Comparison of ENCODE assay signal across 32 cellular contexts in the genomic region with DNA sequence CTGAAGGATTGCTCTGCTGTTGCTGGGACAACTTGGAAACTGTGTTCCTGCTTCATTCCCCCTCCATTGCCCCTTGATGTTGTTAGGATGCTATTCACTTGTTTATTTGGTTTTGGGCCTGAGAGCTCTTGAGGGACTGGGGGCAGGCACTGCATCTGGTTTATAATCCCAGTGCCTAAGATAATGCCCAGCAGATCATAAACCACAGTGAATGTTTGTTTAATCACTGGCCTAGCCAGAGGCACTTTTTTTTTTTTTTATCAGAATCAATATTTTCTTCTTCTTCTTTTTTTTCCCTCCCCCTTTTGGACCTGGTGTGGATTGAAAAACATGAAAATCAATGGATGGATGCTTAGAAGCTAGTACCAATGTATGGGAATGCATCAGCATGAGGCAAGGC. TPM values are rescaled to one million over a fixed set of nuclear protein-coding genes. Genes with fewer than 3 reads are reported as not detected.
"Had no signal": no experiment of that assay in that cellular context is flagged by ENCODE, and none has a peak within 500 bp of the region (broad histone marks: within the 10 kb centered on the region; RNA-seq: fewer than 3 reads in every experiment).

No MANE protein-coding gene starts in this region.

- H3K4me1 ChIP-seq: prostate gland, uterus had no signal

- ATAC-seq: body of pancreas; sciatic nerve; stimulated activated naive CD8-positive, alpha-beta T cell treated with anti-CD3 and anti-CD28 coated beads, Interleukin-15, amount 100 ng/mL, for 72 hours had no signal

- H3K9me3 Mint-ChIP-seq: activated CD4-positive, alpha-beta memory T cell treated with anti-CD3 and anti-CD28 coated beads, Interleukin-2, amount 10 ng/mL, durations not matched to agents 7 days and 5 days; activated CD4-positive, alpha-beta T cell treated with anti-CD3 and anti-CD28 coated beads, Interleukin-2, amount 10 ng/mL, durations not matched to agents 7 days and 5 days; naive B cell; stimulated activated memory B cell treated with anti-CD40 and anti-IgM and Interleukin-4, amounts not matched to agents 10 μg/mL and 1 μg/mL and 100 μg/mL, for 72 hours; stimulated activated naive CD8-positive, alpha-beta T cell treated with anti-CD3 and anti-CD28 coated beads, Interleukin-15, amount 100 ng/mL, for 72 hours; T-helper 1 cell treated with Interleukin-12 subunit alpha and Interleukin-12 subunit beta and Interleukin-4 antibody, amounts not matched to agents 30 μg/mL and 1 μg/mL, for 36 hours; type B pancreatic cell; WTC11 had no signal

- H3K27me3 ChIP-seq: body of pancreas, esophagus squamous epithelium, gastrocnemius medialis, ovary, uterus had no signal

- H3K9me3 ChIP-seq: body of pancreas, esophagus squamous epithelium, gastrocnemius medialis, ovary, prostate gland, uterus had no signal

- H3K27me3 Mint-ChIP-seq: activated CD4-positive, alpha-beta memory T cell treated with anti-CD3 and anti-CD28 coated beads, Interleukin-2, amount 10 ng/mL, durations not matched to agents 7 days and 5 days; activated CD4-positive, alpha-beta T cell treated with anti-CD3 and anti-CD28 coated beads, Interleukin-2, amount 10 ng/mL, durations not matched to agents 7 days and 5 days had no signal

- DNase-seq: activated CD4-positive, alpha-beta memory T cell treated with anti-CD3 and anti-CD28 coated beads, Interleukin-2, amount 10 ng/mL, durations not matched to agents 7 days and 5 days; activated CD4-positive, alpha-beta T cell treated with anti-CD3 and anti-CD28 coated beads for 1 hour; activated CD4-positive, alpha-beta T cell treated with anti-CD3 and anti-CD28 coated beads, Interleukin-2, amount 10 ng/mL, durations not matched to agents 7 days and 5 days; activated effector memory CD4-positive, alpha-beta T cell treated with Interleukin-2 at 50 U/mL for 16 hours; activated naive CD4-positive, alpha-beta T cell treated with Interleukin-2 at 50 U/mL for 16 hours; activated T-cell treated with anti-CD3 and anti-CD28 coated beads, Interleukin-2, amount 50 U/mL, for 48 hours; aorta; body of pancreas; dermis blood vessel endothelial cell; effector CD4-positive, alpha-beta T cell; esophagus squamous epithelium; gastrocnemius medialis; glutamatergic neuron; islet precursor cell; mammary epithelial cell; naive B cell; ovary; retina; stimulated activated CD4-positive, alpha-beta T cell treated with anti-CD3 and anti-CD28 coated beads, Interleukin-4, amount 100 ng/mL, for 24 hours; stimulated activated naive CD8-positive, alpha-beta T cell treated with anti-CD3 and anti-CD28 coated beads, Interleukin-15, amount 100 ng/mL, for 72 hours; substantia nigra; T1000; uterus had no signal

- H3K4me3 ChIP-seq: body of pancreas, esophagus squamous epithelium, gastrocnemius medialis, ovary, prostate gland, skin epidermis, uterus had no signal

- H3K4me1 Mint-ChIP-seq: activated CD4-positive, alpha-beta memory T cell treated with anti-CD3 and anti-CD28 coated beads, Interleukin-2, amount 10 ng/mL, durations not matched to agents 7 days and 5 days; activated CD4-positive, alpha-beta T cell treated with anti-CD3 and anti-CD28 coated beads, Interleukin-2, amount 10 ng/mL, durations not matched to agents 7 days and 5 days; stimulated activated naive CD8-positive, alpha-beta T cell treated with anti-CD3 and anti-CD28 coated beads, Interleukin-15, amount 100 ng/mL, for 72 hours had no signal

- H3K36me3 ChIP-seq: gastrocnemius medialis, ovary, prostate gland, uterus had no signal

- H3K36me3 Mint-ChIP-seq: activated naive CD8-positive, alpha-beta T cell; naive B cell; stimulated activated memory B cell treated with anti-CD40 and anti-IgM and Interleukin-4, amounts not matched to agents 10 μg/mL and 1 μg/mL and 100 μg/mL, for 72 hours; type B pancreatic cell had no signal

- H3K27ac Mint-ChIP-seq: activated CD4-positive, alpha-beta memory T cell treated with anti-CD3 and anti-CD28 coated beads, Interleukin-2, amount 10 ng/mL, durations not matched to agents 7 days and 5 days; activated CD4-positive, alpha-beta T cell treated with anti-CD3 and anti-CD28 coated beads, Interleukin-2, amount 10 ng/mL, durations not matched to agents 7 days and 5 days; activated naive CD8-positive, alpha-beta T cell; naive B cell; stimulated activated memory B cell treated with anti-CD40 and anti-IgM and Interleukin-4, amounts not matched to agents 10 μg/mL and 1 μg/mL and 100 μg/mL, for 72 hours; stimulated activated naive CD8-positive, alpha-beta T cell treated with anti-CD3 and anti-CD28 coated beads, Interleukin-15, amount 100 ng/mL, for 72 hours; T-helper 1 cell treated with Interleukin-12 subunit alpha and Interleukin-12 subunit beta and Interleukin-4 antibody, amounts not matched to agents 30 μg/mL and 1 μg/mL, for 36 hours; type B pancreatic cell; WTC11 had no signal

- H3K4me3 Mint-ChIP-seq: activated CD4-positive, alpha-beta memory T cell treated with anti-CD3 and anti-CD28 coated beads, Interleukin-2, amount 10 ng/mL, durations not matched to agents 7 days and 5 days; activated CD4-positive, alpha-beta T cell treated with anti-CD3 and anti-CD28 coated beads, Interleukin-2, amount 10 ng/mL, durations not matched to agents 7 days and 5 days; activated naive CD8-positive, alpha-beta T cell; naive B cell; stimulated activated memory B cell treated with anti-CD40 and anti-IgM and Interleukin-4, amounts not matched to agents 10 μg/mL and 1 μg/mL and 100 μg/mL, for 72 hours; stimulated activated naive CD8-positive, alpha-beta T cell treated with anti-CD3 and anti-CD28 coated beads, Interleukin-15, amount 100 ng/mL, for 72 hours; T-helper 1 cell treated with Interleukin-12 subunit alpha and Interleukin-12 subunit beta and Interleukin-4 antibody, amounts not matched to agents 30 μg/mL and 1 μg/mL, for 36 hours; type B pancreatic cell; WTC11 had no signal

- H3K27ac ChIP-seq: body of pancreas, epithelial cell of prostate, esophagus squamous epithelium, ovary, prostate gland, skin epidermis, uterus had no signal

RNA-seq across cellular contexts. Expression of gene KCNS3, which starts 38.1 kb away (rescaled TPM):
- total RNA-seq: activated CD4-positive, alpha-beta memory T cell treated with anti-CD3 and anti-CD28 coated beads, Interleukin-2, amount 10 ng/mL, durations not matched to agents 7 days and 5 days; activated CD4-positive, alpha-beta T cell treated with anti-CD3 and anti-CD28 coated beads, Interleukin-2, amount 10 ng/mL, durations not matched to agents 7 days and 5 days had no signal
